Comparison of ENCODE assay signal across 24 cellular contexts in the genomic region with DNA sequence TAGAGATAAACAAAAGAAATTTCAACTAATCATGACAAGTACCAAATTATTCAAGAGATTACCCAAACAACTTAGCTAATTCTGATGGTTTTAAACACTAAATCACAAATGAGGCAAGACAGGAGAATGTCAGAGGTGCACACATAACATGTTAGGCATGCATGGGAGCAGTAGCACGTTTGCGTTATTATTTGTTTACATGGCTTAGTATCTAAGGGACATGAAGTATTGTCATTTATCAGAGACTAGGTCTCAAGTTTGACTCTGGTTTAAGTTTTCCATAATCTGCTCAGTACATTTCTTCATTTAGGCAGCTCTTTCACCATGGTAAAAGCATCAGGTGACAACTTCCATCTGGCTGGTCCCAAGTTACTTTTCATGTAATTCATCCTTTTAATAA.
"Had no signal": no experiment of that assay in that cellular context is flagged by ENCODE, and none has a peak within 500 bp of the region (broad histone marks: within the 10 kb centered on the region; RNA-seq: fewer than 3 reads in every experiment).

No MANE protein-coding gene starts in this region.

- H2AFZ ChIP-seq: neural progenitor cell had no signal

- H3K27me3 ChIP-seq: neural progenitor cell, right lobe of liver, sigmoid colon, stomach, thyroid gland, tibial nerve, upper lobe of left lung, vagina had no signal

- ATAC-seq: naive thymus-derived CD8-positive, alpha-beta T cell; natural killer cell treated with Interleukin-12 subunit alpha and Interleukin-12 subunit beta and Interleukin-15 and Interleukin-18, amount 100 ng/mL, for 72 hours; pancreas; psoas muscle; right cardiac atrium; right lobe of liver; stimulated activated effector memory CD8-positive, alpha-beta T cell treated with anti-CD3 and anti-CD28 coated beads, Interleukin-12 subunit alpha, Interleukin-12 subunit beta, amount 100 ng/mL, for 72 hours; stimulated activated naive B cell treated with anti-CD40 and anti-IgM and Interleukin-4, amounts not matched to agents 10 μg/mL and 1 μg/mL and 100 μg/mL, for 72 hours had no signal

- DNase-seq: naive thymus-derived CD8-positive, alpha-beta T cell; occipital lobe; pancreas; psoas muscle; right cardiac atrium; right lobe of liver; sigmoid colon; small intestine; stimulated activated CD4-positive, alpha-beta T cell treated with anti-CD3 and anti-CD28 coated beads, Interleukin-15, amount 100 ng/mL, for 24 hours; stimulated activated CD4-positive, alpha-beta T cell treated with anti-CD3 and anti-CD28 coated beads, Interleukin-2, amount 100 ng/mL, for 24 hours; stimulated activated CD4-positive, alpha-beta T cell treated with anti-CD3 and anti-CD28 coated beads, Interleukin-2, amount 100 ng/mL, for 48 hours; stimulated activated CD4-positive, alpha-beta T cell treated with anti-CD3 and anti-CD28 coated beads, Interleukin-4, amount 100 ng/mL, for 24 hours; stimulated activated naive B cell treated with anti-CD40 and anti-IgM and Interleukin-4, amounts not matched to agents 10 μg/mL and 1 μg/mL and 100 μg/mL, for 72 hours; stimulated activated naive CD4-positive, alpha-beta T cell treated with Interleukin-2 at 50 U/mL for 16 hours; stomach; thyroid gland; upper lobe of left lung had no signal

- H3K9me3 ChIP-seq: pancreas, psoas muscle, right lobe of liver, sigmoid colon, stomach, thoracic aorta, thyroid gland, tibial nerve, upper lobe of left lung, vagina had no signal

- H3K4me1 ChIP-seq: pancreas, psoas muscle, right lobe of liver, sigmoid colon, thyroid gland, tibial nerve, upper lobe of left lung, vagina had no signal

- H3K4me3 ChIP-seq: neural progenitor cell, pancreas, psoas muscle, right lobe of liver, sigmoid colon, stomach, thoracic aorta, thyroid gland, tibial nerve, upper lobe of left lung, vagina had no signal

- H3K36me3 ChIP-seq: neural progenitor cell, pancreas, right lobe of liver, sigmoid colon, stomach, thoracic aorta, thyroid gland, tibial nerve, upper lobe of left lung, vagina had no signal

- FAIRE-seq: pancreas, small intestine, urothelium cell line had no signal

- H3K9ac ChIP-seq: neural progenitor cell had no signal

- H3K27ac ChIP-seq: neural progenitor cell, pancreas, psoas muscle, right lobe of liver, sigmoid colon, stomach, thoracic aorta, thyroid gland, tibial nerve, upper lobe of left lung, vagina had no signal

- H3K4me2 ChIP-seq: neural progenitor cell had no signal
